In genomic region chr7:12269100-12269895, GRCh38 we compare ENCODE assay signal across 27 cellular contexts.
"Had no signal": no experiment of that assay in that cellular context is flagged by ENCODE, and none has a peak within 500 bp of the region (broad histone marks: within the 10 kb centered on the region; RNA-seq: fewer than 3 reads in every experiment).

No MANE protein-coding gene starts in this region.

- H3K36me3 Mint-ChIP-seq: activated CD4-positive, alpha-beta memory T cell treated with anti-CD3 and anti-CD28 coated beads for 36 hours; activated naive CD4-positive, alpha-beta T cell treated with anti-CD3 and anti-CD28 coated beads, Interleukin-2, amount 10 ng/mL, durations not matched to agents 7 days and 5 days; activated naive CD8-positive, alpha-beta T cell treated with anti-CD3 and anti-CD28 coated beads for 36 hours; T-cell had no signal

- H3K4me2 ChIP-seq: KMS-11 had no signal

- H3K4me3 Mint-ChIP-seq: activated CD4-positive, alpha-beta memory T cell treated with anti-CD3 and anti-CD28 coated beads for 36 hours; activated CD4-positive, alpha-beta T cell treated with anti-CD3 and anti-CD28 coated beads, Interleukin-2, amount 10 ng/mL, durations not matched to agents 7 days and 5 days; activated naive CD4-positive, alpha-beta T cell treated with anti-CD3 and anti-CD28 coated beads, Interleukin-2, amount 10 ng/mL, durations not matched to agents 7 days and 5 days; activated naive CD8-positive, alpha-beta T cell treated with anti-CD3 and anti-CD28 coated beads for 36 hours; activated T-cell treated with anti-CD3 and anti-CD28 coated beads, Interleukin-2, amount 50 U/mL, for 72 hours; T-cell had no signal

- H3K9me3 Mint-ChIP-seq: activated CD4-positive, alpha-beta memory T cell treated with anti-CD3 and anti-CD28 coated beads for 36 hours; activated CD4-positive, alpha-beta T cell treated with anti-CD3 and anti-CD28 coated beads, Interleukin-2, amount 10 ng/mL, durations not matched to agents 7 days and 5 days; activated naive CD4-positive, alpha-beta T cell treated with anti-CD3 and anti-CD28 coated beads, Interleukin-2, amount 10 ng/mL, durations not matched to agents 7 days and 5 days; activated naive CD8-positive, alpha-beta T cell treated with anti-CD3 and anti-CD28 coated beads for 36 hours; activated T-helper 2 cell treated with anti-CD3 and anti-CD28 coated beads, Interferon-gamma antibody, Interleukin-2, Interleukin-4, amounts not matched to agents 10 μg/mL and 5 μg/mL and 100 μg/mL, durations not matched to agents 14 hours and 24 hours and 36 hours; T-cell had no signal

- FAIRE-seq: TTC549 had no signal

- H3K27me3 Mint-ChIP-seq: activated naive CD4-positive, alpha-beta T cell treated with anti-CD3 and anti-CD28 coated beads, Interleukin-2, amount 10 ng/mL, durations not matched to agents 7 days and 5 days; activated naive CD8-positive, alpha-beta T cell treated with anti-CD3 and anti-CD28 coated beads for 36 hours; T-cell had no signal

- H3K4me3 ChIP-seq: SK-N-MC had no signal

- H3K27ac ChIP-seq: KMS-11, SK-N-MC had no signal

- H3K27ac Mint-ChIP-seq: activated CD4-positive, alpha-beta memory T cell treated with anti-CD3 and anti-CD28 coated beads for 36 hours; activated CD4-positive, alpha-beta T cell treated with anti-CD3 and anti-CD28 coated beads, Interleukin-2, amount 10 ng/mL, durations not matched to agents 7 days and 5 days; activated naive CD4-positive, alpha-beta T cell treated with anti-CD3 and anti-CD28 coated beads, Interleukin-2, amount 10 ng/mL, durations not matched to agents 7 days and 5 days; activated naive CD8-positive, alpha-beta T cell treated with anti-CD3 and anti-CD28 coated beads for 36 hours; activated T-cell treated with anti-CD3 and anti-CD28 coated beads, Interleukin-2, amount 50 U/mL, for 72 hours; activated T-helper 2 cell treated with anti-CD3 and anti-CD28 coated beads, Interferon-gamma antibody, Interleukin-2, Interleukin-4, amounts not matched to agents 10 μg/mL and 5 μg/mL and 100 μg/mL, durations not matched to agents 14 hours and 24 hours and 36 hours; T-cell had no signal

- H3K9ac ChIP-seq: KMS-11 had no signal

- ATAC-seq: activated T-cell treated with anti-CD3 and anti-CD28 coated beads, Interleukin-2, amount 50 U/mL, for 72 hours; Right ventricle myocardium inferior; T-cell had no signal

- H3K4me1 Mint-ChIP-seq: activated CD4-positive, alpha-beta T cell treated with anti-CD3 and anti-CD28 coated beads, Interleukin-2, amount 10 ng/mL, durations not matched to agents 7 days and 5 days; activated naive CD4-positive, alpha-beta T cell treated with anti-CD3 and anti-CD28 coated beads, Interleukin-2, amount 10 ng/mL, durations not matched to agents 7 days and 5 days; T-cell had no signal

- DNase-seq: activated CD4-positive, alpha-beta memory T cell treated with anti-CD3 and anti-CD28 coated beads for 36 hours; activated CD4-positive, alpha-beta T cell treated with anti-CD3 and anti-CD28 coated beads, Interleukin-2, amount 10 ng/mL, durations not matched to agents 7 days and 5 days; activated CD4-positive, CD25-positive, alpha-beta regulatory T cell; activated gamma-delta T cell treated with Interleukin-2 at 50 U/mL for 16 hours; activated naive CD4-positive, alpha-beta T cell treated with anti-CD3 and anti-CD28 coated beads, Interleukin-2, amount 10 ng/mL, durations not matched to agents 7 days and 5 days; activated naive CD8-positive, alpha-beta T cell treated with anti-CD3 and anti-CD28 coated beads for 36 hours; activated T-cell treated with anti-CD3 and anti-CD28 coated beads for 4 hours; activated T-cell treated with anti-CD3 and anti-CD28 coated beads, Interleukin-2, amount 50 U/mL, for 72 hours; NCI-H1092 treated with DMSO at 0.1 percent for 48 hours; NCI-H1417 treated with DMSO at 0.1 percent for 48 hours; NCI-H1694; NCI-H2029; NCI-H2107; NCI-H2171 treated with DMSO at 0.1 percent for 48 hours; NCI-H345; NCI-H510A; NCI-H526 treated with DMSO at 0.1 percent for 48 hours; NCI-H82; RPMI8226; T-cell; T-helper 2 cell; T1000 had no signal
